In the genomic region with DNA sequence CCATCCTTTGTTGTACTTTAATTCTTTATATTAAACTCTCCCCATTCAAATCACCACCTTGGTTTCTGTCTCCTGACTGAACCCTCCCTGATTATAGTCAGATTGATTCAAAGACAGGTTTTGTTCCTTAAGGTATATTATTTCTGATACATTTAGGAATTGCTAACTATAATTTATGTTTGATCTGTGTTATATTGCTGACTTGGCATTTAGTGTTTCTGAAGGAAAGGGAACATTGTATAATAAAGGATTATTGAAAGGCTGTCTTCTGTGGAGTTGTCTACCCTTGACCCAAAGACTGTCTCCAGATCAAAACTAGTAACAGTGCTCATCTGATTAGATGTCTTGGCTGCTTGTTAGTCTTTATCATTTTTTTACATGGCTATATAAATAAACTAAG, we compare ENCODE assay signal across 1 cellular context.
TF ChIP-seq lines count a peak whose summit lies in the region.

No MANE protein-coding gene starts in this region.

TF ChIP-seq in endothelial cell of umbilical vein, 7 proteins besides CTCF, POLR2A, EP300 and RAD21:
- TF ChIP-seq, protein P1, sequence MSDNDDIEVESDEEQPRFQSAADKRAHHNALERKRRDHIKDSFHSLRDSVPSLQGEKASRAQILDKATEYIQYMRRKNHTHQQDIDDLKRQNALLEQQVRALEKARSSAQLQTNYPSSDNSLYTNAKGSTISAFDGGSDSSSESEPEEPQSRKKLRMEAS (IDR thresholded peaks at IDR 0.05; ENCODE audit: insufficient read depth, insufficient read length) = no peak
- TF ChIP-seq JUN (IDR thresholded peaks at IDR 0.05; ENCODE audit: borderline replicate concordance, insufficient read depth, insufficient read length, low read depth) (no peak), POLR2AphosphoS5 (IDR thresholded peaks at IDR 0.05; ENCODE audit: insufficient read depth, low read depth, low read length) (no peak), EZH2 (IDR thresholded peaks at IDR 0.05; ENCODE audit: borderline replicate concordance, low read depth, low read length, severe bottlenecking) (no peak), GATA2 (IDR thresholded peaks at IDR 0.05; ENCODE audit: insufficient read depth, insufficient read length, low read depth, low read length) (no peak), FOS (IDR thresholded peaks at IDR 0.05; ENCODE audit: borderline replicate concordance, insufficient read depth, low read length) (no peak), MYC (IDR thresholded peaks at IDR 0.05; ENCODE audit: low read depth, low read length) (no peak)
